ENCODE assay signal across 9 cellular contexts in the genomic region with DNA sequence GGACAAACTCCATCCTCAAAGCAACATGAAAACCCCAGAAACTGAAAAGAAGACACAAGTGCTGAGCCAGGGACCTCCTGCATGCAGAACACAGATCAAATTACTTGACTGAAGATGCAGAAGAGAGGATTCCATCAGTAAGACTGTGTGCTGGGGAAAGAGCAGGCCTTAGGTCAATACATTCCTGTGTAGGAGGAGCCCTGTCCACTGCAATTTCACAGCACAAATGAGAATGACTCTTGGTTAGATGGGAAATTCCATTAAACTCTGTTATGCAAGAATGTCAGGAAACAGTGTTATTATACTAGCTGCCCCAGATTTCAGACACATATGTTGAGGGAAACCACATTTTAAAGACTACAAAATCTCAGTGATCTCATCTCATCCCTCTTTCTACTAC. TPM values are rescaled to one million over a fixed set of nuclear protein-coding genes. Genes with fewer than 3 reads are reported as not detected.
DNase-seq lines count a peak whose midpoint lies in the region; ATAC-seq, FAIRE-seq and TF ChIP-seq lines count a peak whose summit lies in the region.
"Had no signal": no experiment of that assay in that cellular context is flagged by ENCODE, and none has a peak within 500 bp of the region (broad histone marks: within the 10 kb centered on the region; RNA-seq: fewer than 3 reads in every experiment).

No MANE protein-coding gene starts in this region.

- DNase-seq in D721Med (ENCODE audit: insufficient read length, low spot score) (no peak), T1000 (lab: John Stamatoyannopoulos, UW) (peak; percentile 26), foreskin melanocyte (peak; percentile 62), pulmonary artery endothelial cell (ENCODE audit: low read depth, low spot score) (peak; percentile 41), NCI-H1930 (lab: John Stamatoyannopoulos, UW) (no peak), SIG-M5 (lab: John Stamatoyannopoulos, UW) (no peak)

- TF ChIP-seq CTCF in D721Med (IDR thresholded peaks at IDR 0.05; ENCODE audit: insufficient read depth, missing control alignments) = no peak

- FAIRE-seq in D721Med (lab: Jason Lieb, UNC) = peak; percentile 11

- no peak for ATAC-seq in HG03139 (IDR thresholded peaks at IDR 0.05; ENCODE audit: unreplicated experiment)
- no peak for ATAC-seq in GM18511 (IDR thresholded peaks at IDR 0.05; ENCODE audit: unreplicated experiment)
- ATAC-seq: natural killer cell treated with Interleukin-12 subunit alpha and Interleukin-12 subunit beta and Interleukin-15 and Interleukin-18, amount 100 ng/mL, for 72 hours had no signal

RNA-seq across cellular contexts. Expression of a gene that starts 48.2 kb away (rescaled TPM):
- total RNA-seq in pulmonary artery endothelial cell = 517 and 690 TPM in 2 replicates

Comparison
In these comparisons a context has a peak if more than half of its experiments do, and no peak if none do; other contexts are left out.
1. DNase-seq: peak in T1000 (single experiment), foreskin melanocyte (single experiment) and pulmonary artery endothelial cell (single experiment); none in D721Med (single experiment), NCI-H1930 (0 of 2) and SIG-M5 (single experiment).